In genomic region chr3:164208846-164209245, GRCh38 we compare ENCODE assay signal across 17 cellular contexts.
"Had no signal": no experiment of that assay in that cellular context is flagged by ENCODE, and none has a peak within 500 bp of the region (broad histone marks: within the 10 kb centered on the region; RNA-seq: fewer than 3 reads in every experiment).

No MANE protein-coding gene starts in this region.

- H3K36me3 ChIP-seq: esophagus muscularis mucosa, heart left ventricle, left lung, stomach, thoracic aorta had no signal

- H3K27ac Mint-ChIP-seq: activated B cell treated with CpG ODN at 0.5 μM for 24 hours; activated CD4-positive, alpha-beta T cell treated with anti-CD3 and anti-CD28 coated beads, Interleukin-2, amount 10 ng/mL, durations not matched to agents 24 days and 14 days; activated naive CD4-positive, alpha-beta T cell treated with anti-CD3 and anti-CD28 coated beads for 36 hours; activated T-helper 1 cell treated with anti-CD3 and anti-CD28 coated beads, Interleukin-12 subunit alpha, Interleukin-12 subunit beta, Interleukin-2, Interleukin-4 antibody, amounts not matched to agents 30 ng/mL and 10 ng/mL and 1 ng/mL, durations not matched to agents 14 hours and 24 hours and 36 hours; memory B cell; natural killer cell treated with Interleukin-12 subunit alpha and Interleukin-12 subunit beta and Interleukin-15 and Interleukin-18, amount 100 ng/mL, for 72 hours; T-helper 17 cell had no signal

- H3K9me3 ChIP-seq: esophagus muscularis mucosa, stomach, thoracic aorta had no signal

- H3K27me3 ChIP-seq: esophagus muscularis mucosa, heart left ventricle, left lung, stomach had no signal

- H3K4me3 Mint-ChIP-seq: activated B cell treated with CpG ODN at 0.5 μM for 24 hours; activated CD4-positive, alpha-beta T cell treated with anti-CD3 and anti-CD28 coated beads, Interleukin-2, amount 10 ng/mL, durations not matched to agents 24 days and 14 days; activated naive CD4-positive, alpha-beta T cell treated with anti-CD3 and anti-CD28 coated beads for 36 hours; activated T-helper 1 cell treated with anti-CD3 and anti-CD28 coated beads, Interleukin-12 subunit alpha, Interleukin-12 subunit beta, Interleukin-2, Interleukin-4 antibody, amounts not matched to agents 30 ng/mL and 10 ng/mL and 1 ng/mL, durations not matched to agents 14 hours and 24 hours and 36 hours; memory B cell; natural killer cell treated with Interleukin-12 subunit alpha and Interleukin-12 subunit beta and Interleukin-15 and Interleukin-18, amount 100 ng/mL, for 72 hours; T-helper 17 cell had no signal

- H3K36me3 Mint-ChIP-seq: memory B cell had no signal

- H3K9me3 Mint-ChIP-seq: activated B cell treated with CpG ODN at 0.5 μM for 24 hours; activated CD4-positive, alpha-beta T cell treated with anti-CD3 and anti-CD28 coated beads, Interleukin-2, amount 10 ng/mL, durations not matched to agents 24 days and 14 days; activated T-helper 1 cell treated with anti-CD3 and anti-CD28 coated beads, Interleukin-12 subunit alpha, Interleukin-12 subunit beta, Interleukin-2, Interleukin-4 antibody, amounts not matched to agents 30 ng/mL and 10 ng/mL and 1 ng/mL, durations not matched to agents 14 hours and 24 hours and 36 hours had no signal

- H3K27ac ChIP-seq: esophagus muscularis mucosa, heart left ventricle, left lung, stomach, thoracic aorta had no signal

- DNase-seq: activated B cell treated with CpG ODN at 0.5 μM for 24 hours; activated CD4-positive, alpha-beta T cell treated with anti-CD3 and anti-CD28 coated beads, Interleukin-2, amount 10 ng/mL, durations not matched to agents 24 days and 14 days; activated naive CD4-positive, alpha-beta T cell treated with anti-CD3 and anti-CD28 coated beads for 36 hours; central memory CD4-positive, alpha-beta T cell; dermis blood vessel endothelial cell; heart left ventricle; islet precursor cell; left lung; stimulated activated CD4-positive, alpha-beta T cell treated with anti-CD3 and anti-CD28 coated beads, Interleukin-15, amount 100 ng/mL, for 24 hours; stimulated activated CD4-positive, alpha-beta T cell treated with anti-CD3 and anti-CD28 coated beads, Interleukin-4, amount 100 ng/mL, for 4 hours; stomach; T-helper 17 cell had no signal

- ATAC-seq: heart left ventricle; left lung; natural killer cell treated with Interleukin-12 subunit alpha and Interleukin-12 subunit beta and Interleukin-15 and Interleukin-18, amount 100 ng/mL, for 72 hours; T-helper 17 cell had no signal

- H3K4me1 ChIP-seq: esophagus muscularis mucosa, heart left ventricle, left lung, stomach had no signal

- H3K4me3 ChIP-seq: esophagus muscularis mucosa, heart left ventricle, left lung, stomach, thoracic aorta had no signal

- H3K4me1 Mint-ChIP-seq: activated B cell treated with CpG ODN at 0.5 μM for 24 hours; activated CD4-positive, alpha-beta T cell treated with anti-CD3 and anti-CD28 coated beads, Interleukin-2, amount 10 ng/mL, durations not matched to agents 24 days and 14 days; memory B cell; T-helper 17 cell had no signal

- H3K27me3 Mint-ChIP-seq: activated B cell treated with CpG ODN at 0.5 μM for 24 hours; activated CD4-positive, alpha-beta T cell treated with anti-CD3 and anti-CD28 coated beads, Interleukin-2, amount 10 ng/mL, durations not matched to agents 24 days and 14 days; memory B cell; natural killer cell treated with Interleukin-12 subunit alpha and Interleukin-12 subunit beta and Interleukin-15 and Interleukin-18, amount 100 ng/mL, for 72 hours; T-helper 17 cell had no signal
